Comparison of ENCODE assay signal across 1 cellular context in the genomic region with DNA sequence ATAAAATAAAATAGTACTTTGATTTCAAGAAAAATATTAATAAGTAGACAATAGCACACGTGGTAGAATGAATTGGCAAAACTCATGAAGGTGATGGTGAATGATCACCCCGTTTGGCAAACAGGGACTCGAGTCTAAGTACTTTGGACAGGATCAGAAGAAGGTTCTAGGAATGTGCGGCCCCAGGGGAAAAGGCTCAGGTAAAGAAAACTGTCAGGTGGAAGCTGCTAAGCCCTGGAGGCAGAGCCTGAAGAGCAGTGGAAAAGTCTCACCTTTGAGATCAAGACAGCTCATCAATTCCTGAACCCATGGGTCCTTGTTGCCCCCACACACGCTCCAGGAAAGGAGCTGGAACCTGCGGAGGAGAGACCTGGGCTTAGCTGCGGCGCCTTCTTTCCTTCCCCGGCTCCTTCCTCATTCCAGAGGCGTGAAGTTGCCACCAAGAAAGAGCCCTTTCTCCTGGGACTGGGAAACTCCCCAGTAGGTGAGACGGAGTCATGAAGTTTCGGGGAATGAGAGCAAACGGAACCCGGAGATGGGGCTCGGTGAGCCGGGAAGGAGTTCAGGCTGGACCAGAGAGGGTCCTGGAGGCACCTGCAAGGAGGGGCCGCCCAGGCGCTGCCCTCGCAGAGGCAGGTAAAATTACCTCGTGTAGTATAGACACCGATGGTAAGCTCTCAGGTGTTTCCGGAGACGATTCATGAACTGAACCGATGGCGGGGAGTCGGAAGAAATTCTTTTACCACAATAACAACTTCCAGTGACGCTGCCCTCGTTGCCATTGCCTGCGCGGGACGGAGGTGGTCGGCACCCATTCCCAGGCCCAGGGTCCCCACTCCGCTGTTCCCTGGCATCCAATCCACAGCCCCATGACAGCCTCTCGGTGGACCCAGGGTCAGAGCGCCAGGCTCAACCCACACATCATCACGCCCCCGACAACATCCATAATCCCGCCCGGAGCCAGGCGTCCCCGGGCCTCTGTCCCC.
TF ChIP-seq lines count a peak whose summit lies in the region.

No MANE protein-coding gene starts in this region.

TF ChIP-seq in H1, 55 proteins besides CTCF, POLR2A, EP300 and RAD21:
- TF ChIP-seq SIN3A (conservative IDR thresholded peaks at IDR 0.05 in 1 of 2, IDR thresholded peaks at IDR 0.05 in 1 of 2; ENCODE audit: low read depth in 1 of 2, low read length in 2 of 2) (no peak; a peak in 1 of 4 replicates), MAFK (IDR thresholded peaks at IDR 0.05; ENCODE audit: low read depth, low read length) (no peak), CEBPB (IDR thresholded peaks at IDR 0.05; ENCODE audit: low read depth, low read length) (no peak), TAF1 (IDR thresholded peaks at IDR 0.05; ENCODE audit: low read depth, low read length) (no peak), TBP (IDR thresholded peaks at IDR 0.05; ENCODE audit: low read depth, low read length) (0 out of 2 replicates have a peak, but pooled peaks have one; percentile 15), CREB1 (IDR thresholded peaks at IDR 0.05) (no peak), ASH2L (IDR thresholded peaks at IDR 0.05; ENCODE audit: low read length) (no peak), RBBP5 (IDR thresholded peaks at IDR 0.05; ENCODE audit: borderline replicate concordance, low read depth, low read length) (0 out of 2 replicates have a peak, but pooled peaks have one; percentile 5), SUZ12 (IDR thresholded peaks at IDR 0.05; ENCODE audit: low read length) (no peak; the same call in 1 of the 2 replicates), JUN (IDR thresholded peaks at IDR 0.05; ENCODE audit: low read depth, low read length) (no peak), SP2 (IDR thresholded peaks at IDR 0.05; ENCODE audit: low read length) (no peak), SRF (IDR thresholded peaks at IDR 0.05; ENCODE audit: low read depth, low read length) (no peak), E2F6 (IDR thresholded peaks at IDR 0.05) (no peak; the same call in 1 of the 2 replicates), KDM4A (IDR thresholded peaks at IDR 0.05; ENCODE audit: low read depth, low read length, severe bottlenecking) (no peak), HDAC2 (IDR thresholded peaks at IDR 0.05; ENCODE audit: borderline replicate concordance in 1 of 2, low read depth in 2 of 2, low read length in 2 of 2) (no peak), TAF7 (optimal IDR thresholded peaks at IDR 0.05; ENCODE audit: borderline replicate concordance, low read depth, low read length) (no peak), SP4 (IDR thresholded peaks at IDR 0.05; ENCODE audit: low read length) (no peak), HDAC6 (IDR thresholded peaks at IDR 0.05; ENCODE audit: low read depth, low read length) (no peak), GABPA (IDR thresholded peaks at IDR 0.05; ENCODE audit: borderline replicate concordance, insufficient read depth, low read length) (0 out of 2 replicates have a peak, but pooled peaks have one; percentile 28), PHF8 (conservative IDR thresholded peaks at IDR 0.05; ENCODE audit: low read depth, low read length) (no peak), BRCA1 (IDR thresholded peaks at IDR 0.05; ENCODE audit: low read depth, low read length) (no peak), USF2 (IDR thresholded peaks at IDR 0.05; ENCODE audit: low read length) (no peak), KDM5A (IDR thresholded peaks at IDR 0.05; ENCODE audit: low read length) (no peak), GTF2F1 (IDR thresholded peaks at IDR 0.05; ENCODE audit: borderline replicate concordance, low read depth, low read length) (no peak), NANOG (IDR thresholded peaks at IDR 0.05; ENCODE audit: insufficient read depth, low read depth, low read length, poor library complexity, severe bottlenecking) (no peak), RNF2 (IDR thresholded peaks at IDR 0.05; ENCODE audit: borderline replicate concordance, low read depth, low read length, missing control alignments, poor library complexity, severe bottlenecking) (no peak), YY1 (IDR thresholded peaks at IDR 0.05; ENCODE audit: low read depth, low read length) (no peak), CBX5 (IDR thresholded peaks at IDR 0.05; ENCODE audit: low read depth, low read length) (no peak), KDM1A (IDR thresholded peaks at IDR 0.05; ENCODE audit: borderline replicate concordance, low read length) (no peak), CTBP2 (IDR thresholded peaks at IDR 0.05; ENCODE audit: borderline replicate concordance, insufficient read depth, insufficient read length, low read length) (peak; percentile 54), EGR1 (IDR thresholded peaks at IDR 0.05; ENCODE audit: borderline replicate concordance, low read depth, low read length) (no peak), POU5F1 (IDR thresholded peaks at IDR 0.05; ENCODE audit: low read depth, low read length) (no peak), NRF1 (IDR thresholded peaks at IDR 0.05; ENCODE audit: low read depth, low read length) (no peak), TEAD4 (IDR thresholded peaks at IDR 0.05; ENCODE audit: low read depth, low read length) (no peak), ATF3 (IDR thresholded peaks at IDR 0.05; ENCODE audit: insufficient read depth, low read depth, low read length) (no peak), CBX8 (IDR thresholded peaks at IDR 0.05; ENCODE audit: borderline replicate concordance, low read depth, low read length) (no peak), BACH1 (IDR thresholded peaks at IDR 0.05; ENCODE audit: low read length) (no peak), POLR2AphosphoS5 (IDR thresholded peaks at IDR 0.05; ENCODE audit: low read depth, low read length) (no peak), FOSL1 (IDR thresholded peaks at IDR 0.05; ENCODE audit: insufficient read depth, low read depth, low read length) (no peak), EZH2 (IDR thresholded peaks at IDR 0.05; ENCODE audit: low read depth, low read length, severe bottlenecking) (peak; percentile 76), BCL11A (IDR thresholded peaks at IDR 0.05; ENCODE audit: low read depth in 2 of 2, low read length in 2 of 2) (no peak), SIRT6 (IDR thresholded peaks at IDR 0.05; ENCODE audit: low read length) (no peak), RXRA (IDR thresholded peaks at IDR 0.05; ENCODE audit: insufficient read depth, low read depth, low read length) (no peak), SAP30 (IDR thresholded peaks at IDR 0.05; ENCODE audit: insufficient read depth, insufficient replicate concordance, low read length) (no peak), TCF12 (IDR thresholded peaks at IDR 0.05; ENCODE audit: low read depth, low read length) (no peak)
- TF ChIP-seq, protein P1, sequence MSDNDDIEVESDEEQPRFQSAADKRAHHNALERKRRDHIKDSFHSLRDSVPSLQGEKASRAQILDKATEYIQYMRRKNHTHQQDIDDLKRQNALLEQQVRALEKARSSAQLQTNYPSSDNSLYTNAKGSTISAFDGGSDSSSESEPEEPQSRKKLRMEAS (IDR thresholded peaks at IDR 0.05): peak; percentile 40; the same call in 1 of the 2 replicates
- TF ChIP-seq, protein P2, sequence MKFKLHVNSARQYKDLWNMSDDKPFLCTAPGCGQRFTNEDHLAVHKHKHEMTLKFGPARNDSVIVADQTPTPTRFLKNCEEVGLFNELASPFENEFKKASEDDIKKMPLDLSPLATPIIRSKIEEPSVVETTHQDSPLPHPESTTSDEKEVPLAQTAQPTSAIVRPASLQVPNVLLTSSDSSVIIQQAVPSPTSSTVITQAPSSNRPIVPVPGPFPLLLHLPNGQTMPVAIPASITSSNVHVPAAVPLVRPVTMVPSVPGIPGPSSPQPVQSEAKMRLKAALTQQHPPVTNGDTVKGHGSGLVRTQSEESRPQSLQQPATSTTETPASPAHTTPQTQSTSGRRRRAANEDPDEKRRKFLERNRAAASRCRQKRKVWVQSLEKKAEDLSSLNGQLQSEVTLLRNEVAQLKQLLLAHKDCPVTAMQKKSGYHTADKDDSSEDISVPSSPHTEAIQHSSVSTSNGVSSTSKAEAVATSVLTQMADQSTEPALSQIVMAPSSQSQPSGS (IDR thresholded peaks at IDR 0.05; ENCODE audit: low read length): no peak
